In genomic region chr10:27504007-27504890, GRCh38 we compare ENCODE assay signal across 1 cellular context.
TF ChIP-seq lines count a peak whose summit lies in the region.

Gene RAB18, plus strand, starts transcription at chr10:27504304. Its CDS starts 66 bp downstream, at chr10:27504370.

TF ChIP-seq in HepG2, 621 proteins besides CTCF, POLR2A, EP300 and RAD21 (continued from another document and continues in another):
- TF ChIP-seq SOX13 (IDR thresholded peaks at IDR 0.05) = no peak
- no peak; a peak in 1 of 4 replicates for TF ChIP-seq SOX13 (CRISPR knock-in tag; conservative IDR thresholded peaks at IDR 0.05 in 1 of 2, IDR thresholded peaks at IDR 0.05 in 1 of 2)
- no peak for TF ChIP-seq SMC3 (IDR thresholded peaks at IDR 0.05; ENCODE audit: low read length)
- 0 out of 2 replicates have a peak, but pooled peaks have one; percentile 24 for TF ChIP-seq TEF (CRISPR knock-in tag; IDR thresholded peaks at IDR 0.05)
- peak; percentile 10; the same call in 1 of the 2 replicates for TF ChIP-seq TBX3 (IDR thresholded peaks at IDR 0.05; ENCODE audit: borderline replicate concordance)
- TF ChIP-seq TFDP2 (CRISPR knock-in tag; IDR thresholded peaks at IDR 0.05) = peak; percentile 18; the same call in 1 of the 2 replicates
- TF ChIP-seq ATF1 (CRISPR knock-in tag; IDR thresholded peaks at IDR 0.05) = no peak; the same call in 1 of the 2 replicates
- TF ChIP-seq MYC (CRISPR knock-in tag; IDR thresholded peaks at IDR 0.05; ENCODE audit: borderline replicate concordance) = peak; percentile 74
- TF ChIP-seq PITX1 (CRISPR knock-in tag; IDR thresholded peaks at IDR 0.05) = peak; percentile 73; the same call in 1 of the 2 replicates
- peak; percentile 62; the same call in 1 of the 2 replicates for TF ChIP-seq SIX4 (CRISPR knock-in tag; IDR thresholded peaks at IDR 0.05)
- no peak for TF ChIP-seq ZNF790 (CRISPR knock-in tag; IDR thresholded peaks at IDR 0.05; ENCODE audit: borderline replicate concordance)
- TF ChIP-seq ZNF713 (CRISPR knock-in tag; IDR thresholded peaks at IDR 0.05) = 0 out of 2 replicates have a peak, but pooled peaks have one; percentile 11
- peak; percentile 21; the same call in 1 of the 2 replicates for TF ChIP-seq ZNF652 (CRISPR knock-in tag; IDR thresholded peaks at IDR 0.05; ENCODE audit: borderline replicate concordance, low read depth)
- TF ChIP-seq ZNF142 (CRISPR knock-in tag; IDR thresholded peaks at IDR 0.05) = peak; percentile 87
- 0 out of 2 replicates have a peak, but pooled peaks have one; percentile 14 for TF ChIP-seq KLF13 (CRISPR knock-in tag; IDR thresholded peaks at IDR 0.05)
- peak; percentile 74 for TF ChIP-seq U2AF1 (optimal IDR thresholded peaks at IDR 0.05; ENCODE audit: low read depth, low read length)
- no peak for TF ChIP-seq ZNF550 (CRISPR knock-in tag; IDR thresholded peaks at IDR 0.05; ENCODE audit: borderline replicate concordance)
- TF ChIP-seq SP140L (CRISPR knock-in tag; IDR thresholded peaks at IDR 0.05; ENCODE audit: borderline replicate concordance) = no peak
- TF ChIP-seq ZNF816 (CRISPR knock-in tag; IDR thresholded peaks at IDR 0.05; ENCODE audit: borderline replicate concordance) = peak; percentile 93
- TF ChIP-seq HDAC1 (CRISPR knock-in tag; IDR thresholded peaks at IDR 0.05) = peak; percentile 77
- no peak; the same call in 1 of the 2 replicates for TF ChIP-seq ZNF512B (CRISPR knock-in tag; IDR thresholded peaks at IDR 0.05; ENCODE audit: borderline replicate concordance)
- 0 out of 2 replicates have a peak, but pooled peaks have one; percentile 30 for TF ChIP-seq HBP1 (CRISPR knock-in tag; IDR thresholded peaks at IDR 0.05; ENCODE audit: low read depth)
- TF ChIP-seq ZBTB37 (CRISPR knock-in tag; IDR thresholded peaks at IDR 0.05) = no peak
- TF ChIP-seq ZHX2 (IDR thresholded peaks at IDR 0.05; ENCODE audit: low read depth) = peak; percentile 64; the same call in 1 of the 2 replicates
- TF ChIP-seq ZHX2 (CRISPR knock-in tag; IDR thresholded peaks at IDR 0.05; ENCODE audit: borderline replicate concordance) = no peak
- TF ChIP-seq JUNB (CRISPR knock-in tag; IDR thresholded peaks at IDR 0.05; ENCODE audit: borderline replicate concordance) = no peak
- no peak for TF ChIP-seq JDP2 (CRISPR knock-in tag; IDR thresholded peaks at IDR 0.05; ENCODE audit: borderline replicate concordance)
- no peak for TF ChIP-seq LRRFIP1 (CRISPR knock-in tag; conservative IDR thresholded peaks at IDR 0.05)
- peak; percentile 93 for TF ChIP-seq XRCC5 (optimal IDR thresholded peaks at IDR 0.05; ENCODE audit: low read length)
- peak; percentile 78; the same call in 1 of the 2 replicates for TF ChIP-seq MED13 (CRISPR knock-in tag; IDR thresholded peaks at IDR 0.05)
- TF ChIP-seq ZNF501 (CRISPR knock-in tag; IDR thresholded peaks at IDR 0.05) = peak; percentile 92
- TF ChIP-seq ZNF335 (CRISPR knock-in tag; IDR thresholded peaks at IDR 0.05) = no peak
- TF ChIP-seq PAX8 (CRISPR knock-in tag; IDR thresholded peaks at IDR 0.05; ENCODE audit: borderline replicate concordance) = 0 out of 2 replicates have a peak, but pooled peaks have one; percentile 64
- 0 out of 2 replicates have a peak, but pooled peaks have one; percentile 47 for TF ChIP-seq U2AF2 (IDR thresholded peaks at IDR 0.05; ENCODE audit: low read depth, low read length)
- peak; percentile 70; the same call in 1 of the 2 replicates for TF ChIP-seq ZNF441 (CRISPR knock-in tag; IDR thresholded peaks at IDR 0.05; ENCODE audit: borderline replicate concordance)
